ENCODE assay signal across 15 cellular contexts in genomic region chr9:129586647-129587046, GRCh38. TPM values are rescaled to one million over a fixed set of nuclear protein-coding genes. Genes with fewer than 3 reads are reported as not detected.
DNase-seq lines count a peak whose midpoint lies in the region; ATAC-seq and TF ChIP-seq lines count a peak whose summit lies in the region.
"Had no signal": no experiment of that assay in that cellular context is flagged by ENCODE, and none has a peak within 500 bp of the region (broad histone marks: within the 10 kb centered on the region; RNA-seq: fewer than 3 reads in every experiment).

No MANE protein-coding gene starts in this region.

- TF ChIP-seq CTCF in HFFc6 (IDR thresholded peaks at IDR 0.05) (0 out of 2 replicates have a peak, but pooled peaks have one; percentile 7), ovary (IDR thresholded peaks at IDR 0.05) (no peak)

- CTCF ChIA-PET in activated CD4-positive, alpha-beta T cell treated with anti-CD3 and anti-CD28 coated beads, Interleukin-2, amount 10 ng/mL, durations not matched to agents 7 days and 5 days (lab: Charles Lee): interaction anchor here (0.6 to 2.5 kb wide), 8 partner anchors 10 to 801 kb away, joined by 3 to 7 read pairs (median 4); no protein-coding TSS in a partner anchor
- CTCF ChIA-PET in activated CD4-positive, alpha-beta T cell treated with anti-CD3 and anti-CD28 coated beads for 36 hours (lab: Charles Lee): interaction anchor here (1.0 to 1.4 kb wide), 2 partner anchors 17 to 412 kb away, joined by 4 to 9 read pairs; no protein-coding TSS in a partner anchor

- H3K4me1 Mint-ChIP-seq in activated CD4-positive, alpha-beta T cell treated with anti-CD3 and anti-CD28 coated beads, Interleukin-2, amount 10 ng/mL, durations not matched to agents 7 days and 5 days: peaks cover 59% of the 10 kb centered on the region
- peaks cover 37% of the 10 kb centered on the region for H3K4me1 Mint-ChIP-seq in activated CD4-positive, alpha-beta T cell treated with anti-CD3 and anti-CD28 coated beads for 36 hours
- peaks cover 8% of the 10 kb centered on the region for H3K4me1 Mint-ChIP-seq in HFFc6 (ENCODE audit: low read depth)
- H3K4me1 Mint-ChIP-seq in dendritic cell treated with granulocyte-macrophage colony-stimulating factor and Interleukin-4, amounts not matched to agents 40 ng/mL and 50 ng/mL, for 4 days (ENCODE audit: low read depth): peaks cover 24% of the 10 kb centered on the region

- peaks cover 15% of the 10 kb centered on the region for H3K27me3 Mint-ChIP-seq in activated CD4-positive, alpha-beta T cell treated with anti-CD3 and anti-CD28 coated beads, Interleukin-2, amount 10 ng/mL, durations not matched to agents 7 days and 5 days
- no peaks in the 10 kb centered on the region for H3K27me3 Mint-ChIP-seq in activated CD4-positive, alpha-beta T cell treated with anti-CD3 and anti-CD28 coated beads for 36 hours
- H3K27me3 Mint-ChIP-seq in HFFc6 (ENCODE audit: insufficient read depth): peaks cover 2% of the 10 kb centered on the region; the same call in 1 of the 2 replicates
- H3K27me3 Mint-ChIP-seq in dendritic cell treated with granulocyte-macrophage colony-stimulating factor and Interleukin-4, amounts not matched to agents 40 ng/mL and 50 ng/mL, for 4 days: peaks cover 10% of the 10 kb centered on the region

- no peaks in the 10 kb centered on the region for H3K9me3 ChIP-seq in ovary
- H3K9me3 ChIP-seq: MG63, upper lobe of right lung had no signal

- POLR2A ChIA-PET in activated CD4-positive, alpha-beta T cell treated with anti-CD3 and anti-CD28 coated beads, Interleukin-2, amount 10 ng/mL, durations not matched to agents 7 days and 5 days (lab: Charles Lee): interaction anchor here (0.6 kb wide), 1 partner anchor 39 kb away, joined by 3 read pairs; no protein-coding TSS in a partner anchor
- POLR2A ChIA-PET in activated CD4-positive, alpha-beta T cell treated with anti-CD3 and anti-CD28 coated beads for 36 hours (lab: Charles Lee): interaction anchor here (0.7 to 1.2 kb wide), 3 partner anchors 10 to 408 kb away, joined by 4 read pairs; partner anchors contain the start of gene IER5L

- peaks cover 7% of the 10 kb centered on the region for H3K4me1 ChIP-seq in ovary (ENCODE audit: insufficient read depth)
- H3K4me1 ChIP-seq: upper lobe of right lung had no signal

- DNase-seq in activated CD4-positive, alpha-beta T cell treated with anti-CD3 and anti-CD28 coated beads, Interleukin-2, amount 10 ng/mL, durations not matched to agents 7 days and 5 days: peak; percentile 34
- no peak for DNase-seq in activated CD4-positive, alpha-beta T cell treated with anti-CD3 and anti-CD28 coated beads for 36 hours
- DNase-seq in HFFc6 (no peak), ovary (peak in 4 of 5 donors; percentile 45 to 82 (median 62)), COLO829 (ENCODE audit: low spot score) (no peak)
- DNase-seq: activated CD4-positive, alpha-beta T cell treated with anti-CD3 and anti-CD28 coated beads, Interleukin-2, amount 50 U/mL, for 48 hours; MG63; NCI-H226; PC-9; upper lobe of right lung had no signal

- H3K27ac Mint-ChIP-seq in activated CD4-positive, alpha-beta T cell treated with anti-CD3 and anti-CD28 coated beads, Interleukin-2, amount 10 ng/mL, durations not matched to agents 7 days and 5 days: peak overlapping the region; percentile 86
- no peak overlapping the region for H3K27ac Mint-ChIP-seq in activated CD4-positive, alpha-beta T cell treated with anti-CD3 and anti-CD28 coated beads for 36 hours
- H3K27ac Mint-ChIP-seq in HFFc6: no peak overlapping the region
- H3K27ac Mint-ChIP-seq in dendritic cell treated with granulocyte-macrophage colony-stimulating factor and Interleukin-4, amounts not matched to agents 40 ng/mL and 50 ng/mL, for 4 days: peak overlapping the region; percentile 31

- TF ChIP-seq POLR2A in ovary (IDR thresholded peaks at IDR 0.05): no peak

- no peak for ATAC-seq in activated CD4-positive, alpha-beta T cell treated with anti-CD3 and anti-CD28 coated beads for 36 hours
- ATAC-seq in HG02884 (IDR thresholded peaks at IDR 0.05; ENCODE audit: unreplicated experiment) (no peak), HG03097 (IDR thresholded peaks at IDR 0.05; ENCODE audit: low FRiP score, unreplicated experiment) (no peak)
- ATAC-seq: esophagus mucosa, upper lobe of right lung had no signal

- intact Hi-C loops in activated CD4-positive, alpha-beta T cell treated with anti-CD3 and anti-CD28 coated beads for 36 hours (cut with DNase I, micrococcal nuclease): no loop called here
- intact Hi-C loops in dendritic cell treated with granulocyte-macrophage colony-stimulating factor and Interleukin-4, amounts not matched to agents 40 ng/mL and 50 ng/mL, for 4 days (cut with micrococcal nuclease): no loop called here
- intact Hi-C loops in ovary (cut with DNase I): loop anchor here in 1 of 4 donors (10.0 kb wide), 1 partner anchor 192 kb away; no protein-coding TSS in a partner anchor

- no peaks in the 10 kb centered on the region for H3K36me3 Mint-ChIP-seq in activated CD4-positive, alpha-beta T cell treated with anti-CD3 and anti-CD28 coated beads, Interleukin-2, amount 10 ng/mL, durations not matched to agents 7 days and 5 days (ENCODE audit: low read depth)
- H3K36me3 Mint-ChIP-seq in activated CD4-positive, alpha-beta T cell treated with anti-CD3 and anti-CD28 coated beads for 36 hours (ENCODE audit: low read depth): no peaks in the 10 kb centered on the region
- H3K36me3 Mint-ChIP-seq in HFFc6 (ENCODE audit: low read depth): no peaks in the 10 kb centered on the region
- no peaks in the 10 kb centered on the region for H3K36me3 Mint-ChIP-seq in dendritic cell treated with granulocyte-macrophage colony-stimulating factor and Interleukin-4, amounts not matched to agents 40 ng/mL and 50 ng/mL, for 4 days (ENCODE audit: low read depth)

- no peaks in the 10 kb centered on the region for H3K36me3 ChIP-seq in ovary
- H3K36me3 ChIP-seq: MG63, upper lobe of right lung had no signal

- no peak overlapping the region for H3K4me3 ChIP-seq in ovary
- H3K4me3 ChIP-seq: MG63, PC-9, upper lobe of right lung had no signal

- H3K9me3 Mint-ChIP-seq in activated CD4-positive, alpha-beta T cell treated with anti-CD3 and anti-CD28 coated beads, Interleukin-2, amount 10 ng/mL, durations not matched to agents 7 days and 5 days: peaks cover 3% of the 10 kb centered on the region
- no peaks in the 10 kb centered on the region for H3K9me3 Mint-ChIP-seq in activated CD4-positive, alpha-beta T cell treated with anti-CD3 and anti-CD28 coated beads for 36 hours (ENCODE audit: low read depth)
- H3K9me3 Mint-ChIP-seq in HFFc6: no peaks in the 10 kb centered on the region
- no peaks in the 10 kb centered on the region for H3K9me3 Mint-ChIP-seq in dendritic cell treated with granulocyte-macrophage colony-stimulating factor and Interleukin-4, amounts not matched to agents 40 ng/mL and 50 ng/mL, for 4 days

- H3K27me3 ChIP-seq in ovary: no peaks in the 10 kb centered on the region
- H3K27me3 ChIP-seq: MG63, upper lobe of right lung had no signal

- H3K4me3 Mint-ChIP-seq in activated CD4-positive, alpha-beta T cell treated with anti-CD3 and anti-CD28 coated beads, Interleukin-2, amount 10 ng/mL, durations not matched to agents 7 days and 5 days: no peak overlapping the region
- H3K4me3 Mint-ChIP-seq in activated CD4-positive, alpha-beta T cell treated with anti-CD3 and anti-CD28 coated beads for 36 hours: no peak overlapping the region
- no peak overlapping the region for H3K4me3 Mint-ChIP-seq in HFFc6
- H3K4me3 Mint-ChIP-seq in dendritic cell treated with granulocyte-macrophage colony-stimulating factor and Interleukin-4, amounts not matched to agents 40 ng/mL and 50 ng/mL, for 4 days: no peak overlapping the region

- WGBS in ovary, 3 donors: 16 to 21% (median 21%) methylated on average over 6 to 7 of the region's 7 CpGs

- no peak for TF ChIP-seq EP300 in ovary (IDR thresholded peaks at IDR 0.05)

- H3K27ac ChIP-seq in ovary: no peak overlapping the region
- H3K27ac ChIP-seq: PC-9, upper lobe of right lung had no signal

RNA-seq across cellular contexts. Expression of gene C9orf50, which starts 34.3 kb away (rescaled TPM):
- not detected for total RNA-seq in activated CD4-positive, alpha-beta T cell treated with anti-CD3 and anti-CD28 coated beads, Interleukin-2, amount 10 ng/mL, durations not matched to agents 7 days and 5 days
- total RNA-seq in activated CD4-positive, alpha-beta T cell treated with anti-CD3 and anti-CD28 coated beads for 36 hours: not detected
- under 1 TPM in 2 of 6 experiments, not detected in 4; 0.14 to 0.20 TPM for total RNA-seq in HFFc6 (2021; fragmentation: NEBNext Ultra II Directional; extraction: Animal tissue kit (Norgen Biotek cat#: 25700))
- 1 to 10 TPM in 1 of 7 donors, under 1 TPM in 1, not detected in 5; 0.30 to 1.1 TPM for total RNA-seq in ovary
- under 1 TPM in 1 of 2 donors, not detected in 1; 0.07 TPM for polyA plus RNA-seq in ovary
- total RNA-seq: cerebellum, esophagus mucosa, PC-9, upper lobe of right lung had no signal

RNA-seq across cellular contexts. Expression of gene NTMT1, which starts 39.3 kb away (rescaled TPM):
- 10 to 100 TPM; 28.5 to 33.9 TPM for total RNA-seq in activated CD4-positive, alpha-beta T cell treated with anti-CD3 and anti-CD28 coated beads, Interleukin-2, amount 10 ng/mL, durations not matched to agents 7 days and 5 days
- 10 to 100 TPM; 50.1 to 69.2 TPM for total RNA-seq in activated CD4-positive, alpha-beta T cell treated with anti-CD3 and anti-CD28 coated beads for 36 hours
- 10 to 100 TPM; 81.6 to 90.0 (median 87.7) TPM for total RNA-seq in HFFc6 (2021; fragmentation: NEBNext Ultra II Directional; extraction: Animal tissue kit (Norgen Biotek cat#: 25700))
- 10 to 100 TPM; 11.9 to 29.7 (median 25.3) TPM for total RNA-seq in ovary
- polyA plus RNA-seq in ovary: 10 to 100 TPM; 11.7 to 33.1 TPM

RNA-seq across cellular contexts. Expression of gene ASB6, which starts 55.3 kb away (rescaled TPM):
- total RNA-seq in activated CD4-positive, alpha-beta T cell treated with anti-CD3 and anti-CD28 coated beads, Interleukin-2, amount 10 ng/mL, durations not matched to agents 7 days and 5 days: 10 to 100 TPM; 24.1 to 26.6 TPM
- 10 to 100 TPM; 13.4 to 15.0 TPM for total RNA-seq in activated CD4-positive, alpha-beta T cell treated with anti-CD3 and anti-CD28 coated beads for 36 hours
- total RNA-seq in HFFc6 (2021; fragmentation: NEBNext Ultra II Directional; extraction: Animal tissue kit (Norgen Biotek cat#: 25700)): 10 to 100 TPM; 28.9 to 33.1 (median 30.6) TPM
- total RNA-seq in ovary: 10 to 100 TPM; 11.3 to 20.1 (median 17.3) TPM
- 10 to 100 TPM in 1 of 2 donors, 1 to 10 TPM in 1; 6.3 to 11.6 TPM for polyA plus RNA-seq in ovary

Comparison
In these comparisons a context has a peak if more than half of its experiments do, and no peak if none do; other contexts are left out.
1. DNase-seq: peak in activated CD4-positive, alpha-beta T cell treated with anti-CD3 and anti-CD28 coated beads, Interleukin-2, amount 10 ng/mL, durations not matched to agents 7 days and 5 days (single experiment) and ovary (4 of 5); none in activated CD4-positive, alpha-beta T cell treated with anti-CD3 and anti-CD28 coated beads for 36 hours (single experiment), HFFc6 (single experiment) and COLO829 (single experiment).
2. H3K27ac Mint-ChIP-seq: peak in activated CD4-positive, alpha-beta T cell treated with anti-CD3 and anti-CD28 coated beads, Interleukin-2, amount 10 ng/mL, durations not matched to agents 7 days and 5 days (single experiment) and dendritic cell treated with granulocyte-macrophage colony-stimulating factor and Interleukin-4, amounts not matched to agents 40 ng/mL and 50 ng/mL, for 4 days (single experiment); none in activated CD4-positive, alpha-beta T cell treated with anti-CD3 and anti-CD28 coated beads for 36 hours (single experiment) and HFFc6 (single experiment).